Comparison of ENCODE assay signal across 15 cellular contexts in the genomic region with DNA sequence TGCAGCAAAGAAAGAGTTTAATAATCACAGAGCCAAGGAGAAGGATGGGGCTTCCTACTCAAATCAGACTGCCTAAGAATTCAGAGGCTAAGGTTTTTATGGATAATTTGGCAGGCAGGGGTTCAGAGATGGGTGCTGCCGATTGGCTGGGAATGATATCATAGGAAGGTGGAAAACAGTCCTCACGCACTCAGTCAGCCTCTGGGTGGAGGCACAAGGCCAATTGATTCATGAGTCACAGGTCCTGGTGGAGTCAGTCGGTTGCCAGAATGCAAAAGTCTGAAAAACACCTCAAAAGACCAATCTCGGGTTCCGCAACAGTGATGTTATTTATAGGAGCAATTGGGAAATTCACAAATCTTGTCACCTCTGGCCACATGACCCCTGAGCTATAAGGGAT.
A peak's percentile ranks its signal among the peaks of the same experiment; 100 is the strongest.
DNase-seq lines count a peak whose midpoint lies in the region.
"Had no signal": no experiment of that assay in that cellular context is flagged by ENCODE, and none has a peak within 500 bp of the region (broad histone marks: within the 10 kb centered on the region; RNA-seq: fewer than 3 reads in every experiment).

No MANE protein-coding gene starts in this region.

- no peak overlapping the region for H3K4me3 Mint-ChIP-seq in T-helper 2 cell treated with Interferon-gamma antibody and Interleukin-4, amounts not matched to agents 5 μg/mL and 100 μg/mL, for 36 hours
- H3K4me3 Mint-ChIP-seq: CD14-positive monocyte had no signal

- peak; percentile 46 for DNase-seq in EH (ENCODE audit: low read depth)
- DNase-seq in LHCN-M2 (ENCODE audit: low read depth) = peak; percentile 29
- peak; percentile 87 for DNase-seq in astrocyte of the hippocampus (ENCODE audit: low read depth, low spot score)
- DNase-seq in kidney tubule cell (ENCODE audit: low spot score) = peak; percentile 28
- DNase-seq in kidney glomerular epithelial cell (lab: John Stamatoyannopoulos, UW) = no peak
- no peak for DNase-seq in COLO668 (lab: John Stamatoyannopoulos, UW; ENCODE audit: unreplicated experiment)
- no peak for DNase-seq in T-helper 2 cell treated with Interferon-gamma antibody and Interleukin-4, amounts not matched to agents 5 μg/mL and 100 μg/mL, for 36 hours (ENCODE audit: low spot score)
- DNase-seq in COR-L47 (lab: John Stamatoyannopoulos, UW) = no peak
- DNase-seq: esophagus squamous epithelium; KG1; NCI-H2171; nucleus accumbens; stimulated activated CD4-positive, alpha-beta T cell treated with anti-CD3 and anti-CD28 coated beads, Interleukin-15, amount 100 ng/mL, for 24 hours; uterus had no signal

- peaks cover 22% of the 10 kb centered on the region for H3K27me3 Mint-ChIP-seq in T-helper 2 cell treated with Interferon-gamma antibody and Interleukin-4, amounts not matched to agents 5 μg/mL and 100 μg/mL, for 36 hours (ENCODE audit: low read depth)

- H3K4me1 Mint-ChIP-seq in T-helper 2 cell treated with Interferon-gamma antibody and Interleukin-4, amounts not matched to agents 5 μg/mL and 100 μg/mL, for 36 hours (ENCODE audit: low read depth) = no peaks in the 10 kb centered on the region
- H3K4me1 Mint-ChIP-seq: CD14-positive monocyte had no signal

- H3K9me3 Mint-ChIP-seq in T-helper 2 cell treated with Interferon-gamma antibody and Interleukin-4, amounts not matched to agents 5 μg/mL and 100 μg/mL, for 36 hours = no peaks in the 10 kb centered on the region

- no peak overlapping the region for H3K27ac Mint-ChIP-seq in T-helper 2 cell treated with Interferon-gamma antibody and Interleukin-4, amounts not matched to agents 5 μg/mL and 100 μg/mL, for 36 hours
- H3K27ac Mint-ChIP-seq: CD14-positive monocyte had no signal

- H3K36me3 Mint-ChIP-seq in T-helper 2 cell treated with Interferon-gamma antibody and Interleukin-4, amounts not matched to agents 5 μg/mL and 100 μg/mL, for 36 hours (ENCODE audit: low read depth) = no peaks in the 10 kb centered on the region
- H3K36me3 Mint-ChIP-seq: CD14-positive monocyte had no signal

Comparison
In these comparisons a context has a peak if more than half of its experiments do, and no peak if none do; other contexts are left out.
1. DNase-seq: peak in EH (single experiment), LHCN-M2 (single experiment), astrocyte of the hippocampus (single experiment) and kidney tubule cell (single experiment); none in kidney glomerular epithelial cell (single experiment), COLO668 (single experiment), T-helper 2 cell treated with Interferon-gamma antibody and Interleukin-4, amounts not matched to agents 5 μg/mL and 100 μg/mL, for 36 hours (single experiment) and COR-L47 (single experiment).